2 cellular contexts compared by ENCODE assay signal in genomic region chr3:47082519-47082918, GRCh38.
TF ChIP-seq lines count a peak whose summit lies in the region.

No MANE protein-coding gene starts in this region.

TF ChIP-seq in IMR-90, 13 proteins besides CTCF, POLR2A, EP300 and RAD21:
- TF ChIP-seq MXI1 (IDR thresholded peaks at IDR 0.05; ENCODE audit: borderline replicate concordance, low read depth, low read length) (no peak), MAFK (IDR thresholded peaks at IDR 0.05; ENCODE audit: low read depth, low read length) (no peak), CHD1 (IDR thresholded peaks at IDR 0.05; ENCODE audit: low read depth, low read length) (no peak), FOS (IDR thresholded peaks at IDR 0.05; ENCODE audit: low read depth, low read length) (peak; percentile 48; the same call in 1 of the 2 replicates), CEBPB (IDR thresholded peaks at IDR 0.05; ENCODE audit: low read depth, low read length) (peak; percentile 37; the same call in 1 of the 2 replicates), MAZ (IDR thresholded peaks at IDR 0.05; ENCODE audit: borderline replicate concordance, low read depth, low read length) (no peak), BHLHE40 (IDR thresholded peaks at IDR 0.05; ENCODE audit: low read depth, low read length) (no peak), SMC3 (IDR thresholded peaks at IDR 0.05; ENCODE audit: low read depth, low read length) (no peak), ELK1 (IDR thresholded peaks at IDR 0.05; ENCODE audit: borderline replicate concordance, low read depth, low read length) (no peak), RFX5 (IDR thresholded peaks at IDR 0.05; ENCODE audit: low read depth, low read length) (no peak)

TF ChIP-seq in GM12878, 131 proteins besides CTCF, POLR2A, EP300 and RAD21:
- TF ChIP-seq BMI1 (IDR thresholded peaks at IDR 0.05; ENCODE audit: borderline replicate concordance) = no peak
- TF ChIP-seq MTA2 (IDR thresholded peaks at IDR 0.05; ENCODE audit: low read depth) = peak; percentile 62; the same call in 1 of the 2 replicates
- TF ChIP-seq CHD1 (IDR thresholded peaks at IDR 0.05; ENCODE audit: low read depth, low read length) = no peak
- TF ChIP-seq RUNX3 (IDR thresholded peaks at IDR 0.05; ENCODE audit: low read length) = peak; percentile 84
- peak; percentile 25; the same call in 1 of the 2 replicates for TF ChIP-seq ATF7 (IDR thresholded peaks at IDR 0.05; ENCODE audit: low read depth)
- peak in 1 of 2 experiments; percentile 43; a peak in 1 of 4 replicates for TF ChIP-seq IKZF2 (IDR thresholded peaks at IDR 0.05)
- TF ChIP-seq HDAC2 (IDR thresholded peaks at IDR 0.05) = no peak
- TF ChIP-seq IRF4 (IDR thresholded peaks at IDR 0.05; ENCODE audit: low read depth, low read length) = 0 out of 2 replicates have a peak, but pooled peaks have one; percentile 41
